ENCODE assay signal across 8 cellular contexts in genomic region chr7:94395141-94396041, GRCh38. TPM values are rescaled to one million over a fixed set of nuclear protein-coding genes. Genes with fewer than 3 reads are reported as not detected.
DNase-seq lines count a peak whose midpoint lies in the region; ATAC-seq and TF ChIP-seq lines count a peak whose summit lies in the region.

No MANE protein-coding gene starts in this region.

- no peaks in the 10 kb centered on the region for H3K36me3 ChIP-seq in HEK293 (ENCODE audit: control insufficient read depth in 2 of 2, insufficient read depth in 1 of 2, low read length in 2 of 2)
- H3K36me3 ChIP-seq in RWPE2 (ENCODE audit: low read depth): no peaks in the 10 kb centered on the region

- peak; percentile 70 for TF ChIP-seq CTCF in GM10248 (IDR thresholded peaks at IDR 0.05; ENCODE audit: control extremely low read depth, extremely low read depth, low read depth, missing control alignments)
- TF ChIP-seq CTCF in HEK293 (tag by site-specific recombination; IDR thresholded peaks at IDR 0.05): 0 out of 2 replicates have a peak, but pooled peaks have one; percentile 7
- TF ChIP-seq CTCF in LNCAP (IDR thresholded peaks at IDR 0.05): peak; percentile 82
- peak; percentile 86 for TF ChIP-seq CTCF in RWPE2 (IDR thresholded peaks at IDR 0.05; ENCODE audit: poor library complexity, severe bottlenecking)
- TF ChIP-seq CTCF in coronary artery (IDR thresholded peaks at IDR 0.05): peak; percentile 76

- no peak overlapping the region for H3K4me3 ChIP-seq in HEK293 (ENCODE audit: low read depth, low read length)
- no peak overlapping the region for H3K4me3 ChIP-seq in RWPE2 (ENCODE audit: severe bottlenecking)
- H3K4me3 ChIP-seq in coronary artery: peak overlapping the region; percentile 80

- no peaks in the 10 kb centered on the region for H3K9me3 ChIP-seq in HEK293 (ENCODE audit: control insufficient read depth, insufficient read depth, low read depth, low read length)
- no peaks in the 10 kb centered on the region for H3K9me3 ChIP-seq in RWPE2 (ENCODE audit: severe bottlenecking)

- DNase-seq in A172 (ENCODE audit: low spot score): peak; percentile 91
- peak; percentile 73 for DNase-seq in GM10248 (ENCODE audit: extremely low spot score)
- no peak for DNase-seq in RWPE2 (ENCODE audit: low spot score)
- DNase-seq in coronary artery (ENCODE audit: low spot score): no peak
- DNase-seq in left lobe of liver (ENCODE audit: low spot score): no peak

- POLR2A ChIA-PET in GM10248 (lab: Yijun Ruan, JAX): no interaction called here
- POLR2A ChIA-PET in HEK293 (lab: Yijun Ruan, JAX): interaction anchor here (1.1 kb wide), 1 partner anchor 107 kb away, joined by 3 read pairs; no protein-coding TSS in a partner anchor

- CTCF ChIA-PET in GM10248 (lab: Yijun Ruan, JAX): interaction anchor here (0.8 to 2.2 kb wide), 23 partner anchors 8 to 1149 kb away, joined by 3 to 8 read pairs (median 3); no protein-coding TSS in a partner anchor
- CTCF ChIA-PET in HEK293 (lab: Yijun Ruan, JAX): interaction anchor here (0.5 to 3.5 kb wide), 32 partner anchors 8 to 1153 kb away, joined by 3 to 74 read pairs (median 4); no protein-coding TSS in a partner anchor

- H3K27ac ChIP-seq in HEK293 (ENCODE audit: extremely low read depth, low read depth, low read length) (no peak overlapping the region), RWPE2 (ENCODE audit: poor library complexity, severe bottlenecking) (no peak overlapping the region), coronary artery (peak overlapping the region; percentile 95 to 97), temporal lobe (ENCODE audit: low read depth, low read length) (peak overlapping the region; percentile 45)

- ATAC-seq in RWPE2 (ENCODE audit: low read depth) (peak; percentile 93), left lobe of liver (peak; percentile 86)

- H3K4me1 ChIP-seq in HEK293 (ENCODE audit: control insufficient read depth, insufficient read depth, low read length) (no peaks in the 10 kb centered on the region), RWPE2 (ENCODE audit: insufficient read depth, poor library complexity, severe bottlenecking) (no peaks in the 10 kb centered on the region)

- H3K27me3 ChIP-seq in RWPE2 (ENCODE audit: insufficient read depth, poor library complexity, severe bottlenecking): no peaks in the 10 kb centered on the region

TF ChIP-seq in HEK293, 187 proteins besides CTCF, POLR2A, EP300 and RAD21:
- TF ChIP-seq PRDM4 (tag by site-specific recombination; IDR thresholded peaks at IDR 0.05) (no peak), ZNF513 (tag by site-specific recombination; IDR thresholded peaks at IDR 0.05) (peak; percentile 70), ZNF654 (tag by site-specific recombination; IDR thresholded peaks at IDR 0.05; ENCODE audit: low read depth) (peak; percentile 69), ZNF660 (tag by site-specific recombination; IDR thresholded peaks at IDR 0.05) (0 out of 2 replicates have a peak, but pooled peaks have one; percentile 55)

RNA-seq across cellular contexts. Expression of gene COL1A2, which starts 0.7 kb away (rescaled TPM):
- total RNA-seq in A172 (2014; rRNA removed; shearing (Covaris generic)): 104 and 144 TPM in 2 replicates
- 11.8 TPM for total RNA-seq in left lobe of liver
- 107 TPM for total RNA-seq in temporal lobe

Comparison
In these comparisons a context has a peak if more than half of its experiments do, and no peak if none do; other contexts are left out.
1. DNase-seq: peak in A172 (single experiment) and GM10248 (single experiment); none in RWPE2 (single experiment), coronary artery (single experiment) and left lobe of liver (single experiment).
2. CTCF ChIP-seq: peak in every context shown above with its lines; median percentile 86 in RWPE2; 82 in LNCAP; 76 in coronary artery; 70 in GM10248; 7 in HEK293.
3. H3K27ac ChIP-seq: peak in coronary artery (2 of 2) and temporal lobe (single experiment); none in HEK293 (single experiment) and RWPE2 (single experiment).